Comparison of ENCODE assay signal across 8 cellular contexts in the genomic region with DNA sequence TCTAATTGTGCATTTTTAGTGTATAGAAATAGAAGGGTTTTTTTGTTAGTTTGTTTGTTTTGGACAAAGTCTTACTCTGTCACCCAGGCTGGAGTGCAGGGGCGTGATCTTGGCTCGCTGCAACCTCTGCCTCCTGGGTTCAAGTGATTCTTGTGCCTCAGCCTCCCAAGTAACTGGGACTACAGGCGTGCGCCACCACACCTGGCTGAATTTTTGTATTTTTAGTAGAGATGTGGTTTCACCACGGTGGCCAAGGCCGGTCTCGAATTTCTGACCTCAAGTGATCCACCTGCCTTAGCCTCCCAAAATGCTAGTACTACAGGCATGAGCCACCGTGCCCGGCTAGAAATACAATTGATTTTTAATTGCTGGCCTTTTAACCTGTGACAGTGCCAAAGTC. TPM values are rescaled to one million over a fixed set of nuclear protein-coding genes. Genes with fewer than 3 reads are reported as not detected.
DNase-seq lines count a peak whose midpoint lies in the region; ATAC-seq and TF ChIP-seq lines count a peak whose summit lies in the region.
"Not testable (repeated sequence)": the region's sequence is repeated elsewhere in the genome, so short reads cannot be mapped to it uniquely, and the experiment has no call there.

No MANE protein-coding gene starts in this region.

- H4K20me1 ChIP-seq in PC-9 (ENCODE audit: insufficient read depth) = not testable (repeated sequence)

- H3K27me3 Mint-ChIP-seq in CD8-positive, alpha-beta T cell (ENCODE audit: low read depth); WTC11 (ENCODE audit: low read depth); activated naive CD8-positive, alpha-beta T cell treated with anti-CD3 and anti-CD28 coated beads, Interleukin-2, amount 10 ng/mL, durations not matched to agents 7 days and 5 days; immature natural killer cell (ENCODE audit: low read depth in 3 of 3); natural killer cell (ENCODE audit: low read depth in 2 of 2); type B pancreatic cell: not testable (repeated sequence)

- TF ChIP-seq CTCF in CD8-positive, alpha-beta T cell (IDR thresholded peaks at IDR 0.05); PC-9 (conservative IDR thresholded peaks at IDR 0.05); WTC11 (IDR thresholded peaks at IDR 0.05); natural killer cell (IDR thresholded peaks at IDR 0.05); type B pancreatic cell (conservative IDR thresholded peaks at IDR 0.05): not testable (repeated sequence)

- not testable (repeated sequence) for H3K36me3 ChIP-seq in CD8-positive, alpha-beta T cell (ENCODE audit: insufficient read depth, low read length); PC-9 (ENCODE audit: low read depth)

- not testable (repeated sequence) for H3K9me2 ChIP-seq in PC-9 (ENCODE audit: insufficient read depth)

- not testable (repeated sequence) for H3K27me3 ChIP-seq in CD8-positive, alpha-beta T cell (ENCODE audit: insufficient read depth, low read length); PC-9 (ENCODE audit: insufficient read depth, low read depth)

- not testable (repeated sequence) for H3K9me3 ChIP-seq in CD8-positive, alpha-beta T cell (ENCODE audit: low read length); PC-9 (ENCODE audit: insufficient read depth, low read depth)

- not testable (repeated sequence) for ATAC-seq in CD8-positive, alpha-beta T cell; WTC11; activated naive CD8-positive, alpha-beta T cell treated with anti-CD3 and anti-CD28 coated beads, Interleukin-2, amount 10 ng/mL, durations not matched to agents 7 days and 5 days (ENCODE audit: low read depth); natural killer cell

- peak overlapping the region; percentile 97 for H3K27ac Mint-ChIP-seq in CD8-positive, alpha-beta T cell
- H3K27ac Mint-ChIP-seq in WTC11 = peak overlapping the region; percentile 92
- H3K27ac Mint-ChIP-seq in activated naive CD8-positive, alpha-beta T cell treated with anti-CD3 and anti-CD28 coated beads, Interleukin-2, amount 10 ng/mL, durations not matched to agents 7 days and 5 days = peak overlapping the region; percentile 88
- H3K27ac Mint-ChIP-seq in immature natural killer cell = peak overlapping the region; percentile 76 to 89 (median 84)
- H3K27ac Mint-ChIP-seq in natural killer cell = peak overlapping the region; percentile 70 to 75
- H3K27ac Mint-ChIP-seq in type B pancreatic cell = peak overlapping the region; percentile 92

- peak overlapping the region; percentile 39 for H3K4me3 Mint-ChIP-seq in CD8-positive, alpha-beta T cell
- not testable (repeated sequence) for H3K4me3 Mint-ChIP-seq in WTC11; activated naive CD8-positive, alpha-beta T cell treated with anti-CD3 and anti-CD28 coated beads, Interleukin-2, amount 10 ng/mL, durations not matched to agents 7 days and 5 days; natural killer cell; type B pancreatic cell
- peak overlapping the region in 1 of 5 donors; percentile 13 for H3K4me3 Mint-ChIP-seq in immature natural killer cell

- peaks cover 60% of the 10 kb centered on the region for H3F3A ChIP-seq in PC-9 (ENCODE audit: insufficient read depth, low read depth)

- not testable (repeated sequence) for H3K36me3 Mint-ChIP-seq in CD8-positive, alpha-beta T cell; WTC11; activated naive CD8-positive, alpha-beta T cell treated with anti-CD3 and anti-CD28 coated beads, Interleukin-2, amount 10 ng/mL, durations not matched to agents 7 days and 5 days; immature natural killer cell; natural killer cell; type B pancreatic cell

- BruUV-seq in PC-9 (replicated peaks; lab: Mats Ljungman, UMichigan) = not testable (repeated sequence)

- not testable (repeated sequence) for H3K4me1 Mint-ChIP-seq in CD8-positive, alpha-beta T cell (ENCODE audit: low read depth); natural killer cell
- peaks cover 38% of the 10 kb centered on the region for H3K4me1 Mint-ChIP-seq in WTC11
- H3K4me1 Mint-ChIP-seq in activated naive CD8-positive, alpha-beta T cell treated with anti-CD3 and anti-CD28 coated beads, Interleukin-2, amount 10 ng/mL, durations not matched to agents 7 days and 5 days = peaks cover 16% of the 10 kb centered on the region
- H3K4me1 Mint-ChIP-seq in immature natural killer cell = peaks cover 16 to 18% of the 10 kb centered on the region in 2 donors
- H3K4me1 Mint-ChIP-seq in type B pancreatic cell (ENCODE audit: unreplicated experiment) = peaks cover 13% of the 10 kb centered on the region

- not testable (repeated sequence) for H3K4me1 ChIP-seq in CD8-positive, alpha-beta T cell (ENCODE audit: insufficient read depth, low read length)
- peaks cover 62% of the 10 kb centered on the region for H3K4me1 ChIP-seq in PC-9 (replicated peaks; ENCODE audit: insufficient read depth)

- intact Hi-C loops in CD8-positive, alpha-beta T cell (cut with DNase I, micrococcal nuclease) = loop anchor here (1.0 to 5.0 kb wide), 4 partner anchors 22 to 1924 kb away; a partner anchor contains a TSS
- intact Hi-C loops in PC-9 (cut with micrococcal nuclease; ENCODE audit: unreplicated experiment) = loop anchor here (1.0 to 2.0 kb wide), 5 partner anchors 22 to 206 kb away; a partner anchor contains a TSS
- intact Hi-C loops in natural killer cell (cut with micrococcal nuclease) = loop anchor here (1.0 to 10.0 kb wide), 4 partner anchors 22 to 74 kb away; a partner anchor contains a TSS

- H3K4me3 ChIP-seq in CD8-positive, alpha-beta T cell (ENCODE audit: low read depth, low read length); PC-9: not testable (repeated sequence)

- not testable (repeated sequence) for DNase-seq in CD8-positive, alpha-beta T cell; PC-9; WTC11 (ENCODE audit: low spot score); activated naive CD8-positive, alpha-beta T cell treated with anti-CD3 and anti-CD28 coated beads, Interleukin-2, amount 10 ng/mL, durations not matched to agents 7 days and 5 days; epithelial cell of prostate (ENCODE audit: low read depth, low spot score); immature natural killer cell; natural killer cell; type B pancreatic cell (ENCODE audit: extremely low spot score, unreplicated experiment)

- not testable (repeated sequence) for H3K9me3 Mint-ChIP-seq in CD8-positive, alpha-beta T cell; WTC11; activated naive CD8-positive, alpha-beta T cell treated with anti-CD3 and anti-CD28 coated beads, Interleukin-2, amount 10 ng/mL, durations not matched to agents 7 days and 5 days; immature natural killer cell; natural killer cell; type B pancreatic cell

- peak overlapping the region; percentile 56 for H3K4me2 ChIP-seq in PC-9

- not testable (repeated sequence) for H2AFZ ChIP-seq in PC-9

- POLR2A ChIA-PET in CD8-positive, alpha-beta T cell (lab: Charles Lee) = interaction anchor here (1.2 to 3.9 kb wide), 5 partner anchors 15 to 77 kb away, joined by 3 to 26 read pairs (median 7); a partner anchor contains a TSS
- POLR2A ChIA-PET in PC-9 (lab: Charles Lee; ENCODE audit: unreplicated experiment) (interaction anchor here (0.6 to 0.7 kb wide), 2 partner anchors 23 to 28 kb away, joined by 3 to 5 read pairs; no protein-coding TSS in a partner anchor), WTC11 (lab: Charles Lee) (interaction anchor here (1.0 to 1.3 kb wide), 5 partner anchors 9 to 52 kb away, joined by 3 to 14 read pairs (median 3); a partner anchor contains a TSS)
- POLR2A ChIA-PET in activated naive CD8-positive, alpha-beta T cell treated with anti-CD3 and anti-CD28 coated beads, Interleukin-2, amount 10 ng/mL, durations not matched to agents 7 days and 5 days (lab: Charles Lee) = interaction anchor here (1.3 to 3.3 kb wide), 3 partner anchors 22 to 47 kb away, joined by 9 to 28 read pairs (median 25); a partner anchor contains a TSS

- peak overlapping the region; percentile 48 for H3K27ac ChIP-seq in CD8-positive, alpha-beta T cell (ENCODE audit: low read depth, low read length)
- H3K27ac ChIP-seq in PC-9 (peak overlapping the region; percentile 49), epithelial cell of prostate (peak overlapping the region; percentile 79)

- CTCF ChIA-PET in CD8-positive, alpha-beta T cell (lab: Charles Lee) = interaction anchor here (0.5 to 10.5 kb wide), 22 partner anchors 9 to 1533 kb away, joined by 3 to 229 read pairs (median 5); a partner anchor contains a TSS
- CTCF ChIA-PET in PC-9 (lab: Charles Lee) (interaction anchor here (0.5 to 2.6 kb wide), 8 partner anchors 21 to 847 kb away, joined by 3 to 25 read pairs (median 5); a partner anchor contains a TSS), WTC11 (lab: Charles Lee) (interaction anchor here (0.5 to 5.5 kb wide), 27 partner anchors 9 to 978 kb away, joined by 3 to 145 read pairs (median 7); a partner anchor contains a TSS)

- not testable (repeated sequence) for H3K79me2 ChIP-seq in PC-9 (ENCODE audit: low read depth)

RNA-seq across cellular contexts. Expression of a gene that starts 22.1 kb away (rescaled TPM):
- total RNA-seq in CD8-positive, alpha-beta T cell = 100 to 1,000 TPM; 184 to 187 TPM
- total RNA-seq in PC-9 (2021) (241 and 243 TPM in 2 replicates), WTC11 (2021) (283 to 284 TPM (median 283 TPM) in 3 replicates), natural killer cell (100 to 1,000 TPM; 110 to 124 (median 117) TPM), type B pancreatic cell (ENCODE audit: low replicate concordance) (204 and 242 TPM in 2 replicates)
- 100 to 1,000 TPM; 123 to 125 TPM for total RNA-seq in activated naive CD8-positive, alpha-beta T cell treated with anti-CD3 and anti-CD28 coated beads, Interleukin-2, amount 10 ng/mL, durations not matched to agents 7 days and 5 days
- 100 to 1,000 TPM; 126 to 191 (median 148) TPM for polyA plus RNA-seq in immature natural killer cell

RNA-seq across cellular contexts. Expression of a gene that starts 47.2 kb away (rescaled TPM):
- total RNA-seq in CD8-positive, alpha-beta T cell = 1 to 10 TPM; 7.6 to 7.9 TPM
- total RNA-seq in PC-9 (2021) = 20.5 and 25.1 TPM in 2 replicates
- 46.3 to 49.5 TPM (median 47.8 TPM) in 3 replicates for total RNA-seq in WTC11 (2021)
- total RNA-seq in activated naive CD8-positive, alpha-beta T cell treated with anti-CD3 and anti-CD28 coated beads, Interleukin-2, amount 10 ng/mL, durations not matched to agents 7 days and 5 days = 10 to 100 TPM; 40.8 to 42.3 TPM
- polyA plus RNA-seq in immature natural killer cell = 10 to 100 TPM; 27.5 to 47.5 (median 42.8) TPM
- total RNA-seq in natural killer cell = 10 to 100 TPM; 19.9 to 25.1 (median 20.1) TPM
- 40.4 and 62.6 TPM in 2 replicates for total RNA-seq in type B pancreatic cell (ENCODE audit: low replicate concordance)
